Comparison of ENCODE assay signal across 8 cellular contexts in the genomic region with DNA sequence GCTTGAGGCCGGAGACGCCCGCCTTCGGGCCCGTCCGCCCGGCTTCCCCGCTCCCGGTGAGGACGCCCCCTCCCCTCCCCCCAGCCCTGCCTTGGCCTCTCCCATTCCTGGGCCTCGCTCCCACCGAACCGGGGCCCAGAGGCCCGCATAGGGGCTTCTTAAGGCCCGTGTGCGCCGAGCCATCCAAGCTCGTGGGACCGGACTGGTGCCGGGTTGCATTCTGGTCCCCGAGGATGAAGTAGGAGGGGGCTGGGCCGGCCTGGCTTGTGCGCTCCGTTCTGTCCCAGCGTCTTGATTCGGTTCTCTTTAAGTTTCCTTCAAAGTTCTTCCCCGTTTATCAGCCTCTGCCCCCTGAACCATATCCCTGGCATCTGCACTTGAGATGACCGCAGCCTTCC. TPM values are rescaled to one million over a fixed set of nuclear protein-coding genes. Genes with fewer than 3 reads are reported as not detected.
DNase-seq lines count a peak whose midpoint lies in the region; ATAC-seq, FAIRE-seq and TF ChIP-seq lines count a peak whose summit lies in the region.

No MANE protein-coding gene starts in this region.

- WGBS in mammary epithelial cell (ENCODE audit: low coverage, missing lambda C conversion rate): 0% methylated on average over 1 of the region's 28 CpGs

- H3K4me2 ChIP-seq in mammary epithelial cell (ENCODE audit: insufficient read depth, low read depth, low read length): peak overlapping the region; percentile 90

- H3K36me3 ChIP-seq in mammary epithelial cell (ENCODE audit: insufficient read depth, low read length) (peaks cover 22% of the 10 kb centered on the region), muscle layer of colon (ENCODE audit: insufficient read depth, low read length) (peaks cover 33% of the 10 kb centered on the region)

- H2AFZ ChIP-seq in mammary epithelial cell (ENCODE audit: low read depth, low read length): peak overlapping the region; percentile 82

- no peak for TF ChIP-seq POLR2A in GM12892 (IDR thresholded peaks at IDR 0.05; ENCODE audit: low read depth, low read length)

- ATAC-seq in HG03521 (IDR thresholded peaks at IDR 0.05; ENCODE audit: unreplicated experiment): peak; percentile 4

- H3K4me3 ChIP-seq in mammary epithelial cell (replicated peaks in 1 of 3; ENCODE audit: insufficient read depth in 1 of 3, low read depth in 2 of 3, low read length in 3 of 3) (peak overlapping the region; percentile 60 to 85 (median 82)), muscle layer of colon (ENCODE audit: low read depth in 1 of 2, low read length in 2 of 2) (peak overlapping the region; percentile 75 to 84)

- TF ChIP-seq CTCF in mammary epithelial cell (conservative IDR thresholded peaks at IDR 0.05 in 1 of 2, IDR thresholded peaks at IDR 0.05 in 1 of 2; ENCODE audit: extremely low read depth in 1 of 2, insufficient read depth in 1 of 2, low read depth in 1 of 2, low read length in 2 of 2): no peak

- DNase-seq in GM12892 (ENCODE audit: insufficient read length) (no peak), mammary epithelial cell (no peak), cerebellar cortex (ENCODE audit: low spot score) (no peak), NAMALWA (ENCODE audit: low spot score) (no peak), SHP77 treated with DMSO at 0.1 percent for 48 hours (lab: John Stamatoyannopoulos, UW) (no peak)
- no peak for DNase-seq in activated CD4-positive, alpha-beta T cell treated with anti-CD3 and anti-CD28 coated beads for 1 hour

- H3K27me3 ChIP-seq in mammary epithelial cell (ENCODE audit: insufficient read depth, low read length) (no peaks in the 10 kb centered on the region), muscle layer of colon (ENCODE audit: control insufficient read depth in 1 of 2, insufficient read depth in 2 of 2, low read length in 2 of 2) (no peaks in the 10 kb centered on the region)

- H3K27ac ChIP-seq in mammary epithelial cell (ENCODE audit: insufficient read depth, low read depth, low read length): peak overlapping the region; percentile 48
- peak overlapping the region; percentile 96 for H3K27ac ChIP-seq in muscle layer of colon (ENCODE audit: low read depth, low read length)

- dilution Hi-C loops in mammary epithelial cell (cut with HindIII; ENCODE audit: low sequenced_read_pairs): no loop called here

- H3K79me2 ChIP-seq in mammary epithelial cell (ENCODE audit: insufficient read depth, low read length): peaks cover 49% of the 10 kb centered on the region

- H3K9ac ChIP-seq in mammary epithelial cell (ENCODE audit: insufficient read depth, low read length) (peak overlapping the region; percentile 83), muscle layer of colon (ENCODE audit: low read length) (peak overlapping the region; percentile 81)

- FAIRE-seq in GM12892 (lab: Jason Lieb, UNC): peak; percentile 30

- intact Hi-C loops in mammary epithelial cell (cut with micrococcal nuclease): no loop called here

- TSS peak; percentile 21 for BruUV-seq in mammary epithelial cell (replicated peaks; lab: Mats Ljungman, UMichigan)

- H3K9me3 ChIP-seq in mammary epithelial cell (replicated peaks; ENCODE audit: insufficient read depth, low read length): no peaks in the 10 kb centered on the region
- no peaks in the 10 kb centered on the region for H3K9me3 ChIP-seq in muscle layer of colon (ENCODE audit: low read length)

- CTCF ChIA-PET in mammary epithelial cell (lab: Charles Lee; ENCODE audit: low non-redundant PET): no interaction called here

- in situ Hi-C loops in mammary epithelial cell (cut with MboI; ENCODE audit: low sequenced_read_pairs in 2 of 2): no loop called here

- H3K4me1 ChIP-seq in mammary epithelial cell (ENCODE audit: insufficient read depth, low read length) (peaks cover 40% of the 10 kb centered on the region), muscle layer of colon (ENCODE audit: insufficient read depth, low read length) (peaks cover 57% of the 10 kb centered on the region)

- H4K20me1 ChIP-seq in mammary epithelial cell (ENCODE audit: insufficient read depth, low read length): no peaks in the 10 kb centered on the region

RNA-seq across cellular contexts. Expression of a gene that starts 0.5 kb away (rescaled TPM):
- polyA plus RNA-seq in GM12892 (2012; ENCODE audit: missing spikeins): 50.6 TPM
- total RNA-seq in mammary epithelial cell: 10 to 100 TPM; 55.0 to 66.7 TPM
- polyA plus RNA-seq in mammary epithelial cell: 97.3 TPM
- polyA minus RNA-seq in mammary epithelial cell: 156 TPM

RNA-seq across cellular contexts. Expression of a gene that starts 3.7 kb away (rescaled TPM):
- polyA plus RNA-seq in GM12892 (2012; ENCODE audit: missing spikeins): 4.5 TPM
- total RNA-seq in mammary epithelial cell: 1 to 10 TPM; 3.0 to 5.3 TPM
- 4.0 TPM for polyA plus RNA-seq in mammary epithelial cell
- polyA minus RNA-seq in mammary epithelial cell: 5.2 TPM

RNA-seq across cellular contexts. Expression of a gene that starts 13.3 kb away (rescaled TPM):
- polyA plus RNA-seq in GM12892 (2012; ENCODE audit: missing spikeins): 1.7 TPM
- 1 to 10 TPM; 4.7 TPM for total RNA-seq in mammary epithelial cell
- 2.1 TPM for polyA plus RNA-seq in mammary epithelial cell
- polyA minus RNA-seq in mammary epithelial cell: 31.1 TPM

RNA-seq across cellular contexts. Expression of a gene that starts 17.2 kb away (rescaled TPM):
- 7.4 TPM for polyA plus RNA-seq in GM12892 (2012; ENCODE audit: missing spikeins)
- total RNA-seq in mammary epithelial cell: 10 to 100 TPM in 1 of 2 donors, 1 to 10 TPM in 1; 1.8 to 26.1 TPM
- 39.4 TPM for polyA plus RNA-seq in mammary epithelial cell
- polyA minus RNA-seq in mammary epithelial cell: 20.9 TPM

RNA-seq across cellular contexts. Expression of a gene that starts 21.4 kb away (rescaled TPM):
- 46.7 TPM for polyA plus RNA-seq in GM12892 (2012; ENCODE audit: missing spikeins)
- 10 to 100 TPM; 44.8 to 51.2 TPM for total RNA-seq in mammary epithelial cell
- polyA plus RNA-seq in mammary epithelial cell: 120 TPM
- polyA minus RNA-seq in mammary epithelial cell: 57.9 TPM
